ENCODE assay signal across 10 cellular contexts in genomic region chr1:27455166-27455811, GRCh38. TPM values are rescaled to one million over a fixed set of nuclear protein-coding genes. Genes with fewer than 3 reads are reported as not detected.
DNase-seq lines count a peak whose midpoint lies in the region; ATAC-seq and TF ChIP-seq lines count a peak whose summit lies in the region.
"Had no signal": no experiment of that assay in that cellular context is flagged by ENCODE, and none has a peak within 500 bp of the region (broad histone marks: within the 10 kb centered on the region; RNA-seq: fewer than 3 reads in every experiment).

No MANE protein-coding gene starts in this region.

- H3K9me3 ChIP-seq in right atrium auricular region (no peaks in the 10 kb centered on the region), lower lobe of right lung (no peaks in the 10 kb centered on the region)
- H3K9me3 ChIP-seq: BLaER1 had no signal

- H3K4me3 Mint-ChIP-seq in brain (no peak overlapping the region), type B pancreatic cell (peak overlapping the region; percentile 24)

- peaks cover 0 to 43% of the 10 kb centered on the region in 2 donors for H3K4me1 ChIP-seq in right atrium auricular region
- peaks cover 43% of the 10 kb centered on the region for H3K4me1 ChIP-seq in lower lobe of right lung

- H3K27ac Mint-ChIP-seq in brain (peak overlapping the region in 3 of 5 experiments; percentile 57 to 70 (median 58)), type B pancreatic cell (peak overlapping the region; percentile 85)

- in situ Hi-C loops in GM13976 (cut with MboI; ENCODE audit: low sequenced_read_pairs, unreplicated experiment) = no loop called here

- TF ChIP-seq CTCF in right atrium auricular region (IDR thresholded peaks at IDR 0.05) (no peak), brain (conservative IDR thresholded peaks at IDR 0.05) (no peak), lower lobe of right lung (IDR thresholded peaks at IDR 0.05) (no peak), type B pancreatic cell (conservative IDR thresholded peaks at IDR 0.05) (no peak), GM13976 (IDR thresholded peaks at IDR 0.05; ENCODE audit: borderline replicate concordance, control extremely low read depth, extremely low read depth, insufficient read depth, missing control alignments) (no peak)

- H3K36me3 Mint-ChIP-seq in brain (peaks cover 23% of the 10 kb centered on the region), type B pancreatic cell (peaks cover 7% of the 10 kb centered on the region)

- H3K4me1 Mint-ChIP-seq in brain (peaks cover 27% of the 10 kb centered on the region), type B pancreatic cell (ENCODE audit: unreplicated experiment) (peaks cover 26% of the 10 kb centered on the region)

- H3K27me3 ChIP-seq in right atrium auricular region = no peaks in the 10 kb centered on the region
- H3K27me3 ChIP-seq in lower lobe of right lung (ENCODE audit: low read depth) = no peaks in the 10 kb centered on the region
- H3K27me3 ChIP-seq: BLaER1 had no signal

- DNase-seq in Right ventricle myocardium superior (no peak), right atrium auricular region (ENCODE audit: low spot score) (no peak), lower lobe of right lung (no peak), type B pancreatic cell (ENCODE audit: extremely low spot score, unreplicated experiment) (no peak), posterior vena cava (ENCODE audit: low spot score) (no peak), GM13976 (ENCODE audit: low spot score) (no peak)
- DNase-seq: NCI-H2081 treated with DMSO at 0.1 percent for 48 hours had no signal

- H3K9me3 Mint-ChIP-seq in brain (no peaks in the 10 kb centered on the region), type B pancreatic cell (no peaks in the 10 kb centered on the region)

- H3K27me3 Mint-ChIP-seq in brain = no peaks in the 10 kb centered on the region
- no peaks in the 10 kb centered on the region for H3K27me3 Mint-ChIP-seq in type B pancreatic cell

- intact Hi-C loops in Right ventricle myocardium superior (cut with DNase I) (no loop called here), lower lobe of right lung (cut with DNase I) (no loop called here), posterior vena cava (cut with DNase I) (no loop called here)

- ATAC-seq in Right ventricle myocardium superior (ENCODE audit: poor library complexity) (peak; percentile 20), lower lobe of right lung (peak; percentile 44 to 62), GM18868 (IDR thresholded peaks at IDR 0.05; ENCODE audit: unreplicated experiment) (no peak)

- H3K27ac ChIP-seq in right atrium auricular region = peak overlapping the region in 1 of 2 donors; percentile 4
- H3K27ac ChIP-seq in lower lobe of right lung = peak overlapping the region; percentile 16
- H3K27ac ChIP-seq: BLaER1 had no signal

- H3K4me3 ChIP-seq in right atrium auricular region = no peak overlapping the region
- no peak overlapping the region for H3K4me3 ChIP-seq in lower lobe of right lung
- H3K4me3 ChIP-seq: BLaER1 had no signal

- H3K36me3 ChIP-seq in right atrium auricular region (no peaks in the 10 kb centered on the region), lower lobe of right lung (no peaks in the 10 kb centered on the region)

RNA-seq across cellular contexts. Expression of gene WASF2, which starts 34.7 kb away (rescaled TPM):
- total RNA-seq in Right ventricle myocardium superior (49.3 TPM), right atrium auricular region (10 to 100 TPM; 20.7 to 49.0 TPM), lower lobe of right lung (159 TPM), type B pancreatic cell (ENCODE audit: low replicate concordance) (113 and 123 TPM in 2 replicates), posterior vena cava (100 to 1,000 TPM; 154 to 155 TPM)
- polyA plus RNA-seq in brain (ENCODE audit: insufficient read depth, low read depth, low replicate concordance) = 98.5 TPM
